ENCODE assay signal across 11 cellular contexts in genomic region chr18:48589797-48590519, GRCh38. TPM values are rescaled to one million over a fixed set of nuclear protein-coding genes. Genes with fewer than 3 reads are reported as not detected.
DNase-seq lines count a peak whose midpoint lies in the region; ATAC-seq and TF ChIP-seq lines count a peak whose summit lies in the region.
"Had no signal": no experiment of that assay in that cellular context is flagged by ENCODE, and none has a peak within 500 bp of the region (broad histone marks: within the 10 kb centered on the region; RNA-seq: fewer than 3 reads in every experiment).

No MANE protein-coding gene starts in this region.

- H3K27ac ChIP-seq in RWPE1 (peak overlapping the region; percentile 30; the same call in 1 of the 2 replicates), upper lobe of right lung (no peak overlapping the region)
- H3K27ac ChIP-seq: foreskin keratinocyte, uterus had no signal

- H3K36me3 ChIP-seq in upper lobe of right lung = no peaks in the 10 kb centered on the region
- H3K36me3 ChIP-seq: uterus had no signal

- intact Hi-C loops in head of caudate nucleus (cut with DNase I) (loop anchor here (10.0 kb wide), 1 partner anchor 75 kb away; no protein-coding TSS in a partner anchor), upper lobe of right lung (cut with DNase I) (no loop called here)

- H3K4me1 ChIP-seq in upper lobe of right lung = no peaks in the 10 kb centered on the region
- H3K4me1 ChIP-seq: foreskin keratinocyte, uterus had no signal

- TF ChIP-seq CTCF in RWPE1 (conservative IDR thresholded peaks at IDR 0.05; ENCODE audit: low read depth) (no peak), nephron (IDR thresholded peaks at IDR 0.05; ENCODE audit: unreplicated experiment in 3 of 3) (no peak), upper lobe of right lung (IDR thresholded peaks at IDR 0.05) (no peak)

- H3K27me3 ChIP-seq in upper lobe of right lung = no peaks in the 10 kb centered on the region
- H3K27me3 ChIP-seq: foreskin keratinocyte, uterus had no signal

- CTCF ChIA-PET in RWPE1 (lab: Yijun Ruan, JAX) = no interaction called here

- peaks cover 59% of the 10 kb centered on the region for H3K4me1 Mint-ChIP-seq in nephron

- DNase-seq in RWPE1 (ENCODE audit: low spot score) (no peak), head of caudate nucleus (peak; percentile 73 to 96 (median 90)), upper lobe of right lung (no peak)
- no peak for DNase-seq in effector CD8-positive, alpha-beta T cell (lab: John Stamatoyannopoulos, UW)
- DNase-seq: central memory CD4-positive, alpha-beta T cell; naive B cell; uterus had no signal

- POLR2A ChIA-PET in RWPE1 (lab: Yijun Ruan, JAX; ENCODE audit: low non-redundant PET) = no interaction called here

- no peak overlapping the region for H3K4me3 ChIP-seq in upper lobe of right lung
- H3K4me3 ChIP-seq: uterus had no signal

- H3K9me3 Mint-ChIP-seq in nephron = no peaks in the 10 kb centered on the region
- H3K9me3 Mint-ChIP-seq: naive B cell had no signal

- H3K27ac Mint-ChIP-seq in nephron = peak overlapping the region; percentile 48 to 69 (median 55)

- H3K9me3 ChIP-seq in upper lobe of right lung = no peaks in the 10 kb centered on the region
- H3K9me3 ChIP-seq: uterus had no signal

- no peaks in the 10 kb centered on the region for H3K27me3 Mint-ChIP-seq in nephron (ENCODE audit: low read depth)
- H3K27me3 Mint-ChIP-seq: naive B cell had no signal

- H3K4me3 Mint-ChIP-seq in nephron = peak overlapping the region in 1 of 3 experiments; percentile 31
- H3K4me3 Mint-ChIP-seq: naive B cell had no signal

- ATAC-seq in upper lobe of right lung (peak; percentile 18), HG03378 (IDR thresholded peaks at IDR 0.05; ENCODE audit: unreplicated experiment) (no peak), HG03139 (IDR thresholded peaks at IDR 0.05; ENCODE audit: unreplicated experiment) (no peak)

- no peaks in the 10 kb centered on the region for H3K36me3 Mint-ChIP-seq in nephron (ENCODE audit: low read depth)
- H3K36me3 Mint-ChIP-seq: naive B cell had no signal

RNA-seq across cellular contexts. Expression of gene CTIF, which starts 51.1 kb away (rescaled TPM):
- 72.4 TPM for total RNA-seq in upper lobe of right lung

Comparison
In these comparisons a context has a peak if more than half of its experiments do, and no peak if none do; other contexts are left out.
1. DNase-seq: peak in head of caudate nucleus (42 of 42); none in RWPE1 (single experiment), upper lobe of right lung (single experiment) and effector CD8-positive, alpha-beta T cell (single experiment).